In genomic region chr1:97630281-97630680, GRCh38 we compare ENCODE assay signal across 1 cellular context.
TF ChIP-seq lines count a peak whose summit lies in the region.

No MANE protein-coding gene starts in this region.

TF ChIP-seq in WTC11, 78 proteins besides CTCF, POLR2A, EP300 and RAD21 (continued from another document):
- TF ChIP-seq ATF2 (CRISPR knock-in tag; IDR thresholded peaks at IDR 0.05; ENCODE audit: borderline replicate concordance, low read depth), result no peak
- no peak for TF ChIP-seq NFATC4 (CRISPR knock-in tag; IDR thresholded peaks at IDR 0.05)
- TF ChIP-seq ZNF671 (CRISPR knock-in tag; IDR thresholded peaks at IDR 0.05), result no peak
- no peak for TF ChIP-seq ATF6 (CRISPR knock-in tag; IDR thresholded peaks at IDR 0.05)
- TF ChIP-seq SP1 (CRISPR knock-in tag; conservative IDR thresholded peaks at IDR 0.05), result no peak
TF ChIP-seq in WTC11: peak in this region for 0.
